Comparison of ENCODE assay signal across 2 cellular contexts in the genomic region with DNA sequence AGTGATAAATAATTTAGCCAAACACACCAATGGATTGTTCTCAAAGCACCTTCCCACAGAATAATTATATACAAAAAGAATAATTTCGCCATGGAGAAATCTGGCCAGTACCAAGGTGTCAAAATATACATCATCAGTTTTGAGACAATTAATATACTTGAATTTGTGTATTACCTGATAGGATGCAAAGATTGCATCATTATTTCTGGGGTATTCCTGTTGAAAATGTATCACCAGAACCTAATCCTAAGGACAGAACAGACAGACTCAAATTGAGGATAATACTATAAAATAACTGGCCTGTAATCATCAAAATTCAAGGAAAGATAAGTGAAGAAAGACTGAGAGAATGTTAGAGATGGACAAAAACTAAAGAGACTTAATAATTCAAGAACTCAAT.
TF ChIP-seq lines count a peak whose summit lies in the region.

No MANE protein-coding gene starts in this region.

TF ChIP-seq in A549, 52 proteins besides CTCF, POLR2A, EP300 and RAD21 (continued from another document):
- TF ChIP-seq HOXA7 (CRISPR knock-in tag; IDR thresholded peaks at IDR 0.05), result no peak
- TF ChIP-seq, protein P1, sequence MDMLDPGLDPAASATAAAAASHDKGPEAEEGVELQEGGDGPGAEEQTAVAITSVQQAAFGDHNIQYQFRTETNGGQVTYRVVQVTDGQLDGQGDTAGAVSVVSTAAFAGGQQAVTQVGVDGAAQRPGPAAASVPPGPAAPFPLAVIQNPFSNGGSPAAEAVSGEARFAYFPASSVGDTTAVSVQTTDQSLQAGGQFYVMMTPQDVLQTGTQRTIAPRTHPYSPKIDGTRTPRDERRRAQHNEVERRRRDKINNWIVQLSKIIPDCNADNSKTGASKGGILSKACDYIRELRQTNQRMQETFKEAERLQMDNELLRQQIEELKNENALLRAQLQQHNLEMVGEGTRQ (IDR thresholded peaks at IDR 0.05), result no peak
- no peak for TF ChIP-seq HDAC2 (IDR thresholded peaks at IDR 0.05)
- no peak for TF ChIP-seq MAZ (IDR thresholded peaks at IDR 0.05; ENCODE audit: borderline replicate concordance, low read depth, low read length)
- TF ChIP-seq SMC3 (IDR thresholded peaks at IDR 0.05), result no peak
- TF ChIP-seq, protein P2, sequence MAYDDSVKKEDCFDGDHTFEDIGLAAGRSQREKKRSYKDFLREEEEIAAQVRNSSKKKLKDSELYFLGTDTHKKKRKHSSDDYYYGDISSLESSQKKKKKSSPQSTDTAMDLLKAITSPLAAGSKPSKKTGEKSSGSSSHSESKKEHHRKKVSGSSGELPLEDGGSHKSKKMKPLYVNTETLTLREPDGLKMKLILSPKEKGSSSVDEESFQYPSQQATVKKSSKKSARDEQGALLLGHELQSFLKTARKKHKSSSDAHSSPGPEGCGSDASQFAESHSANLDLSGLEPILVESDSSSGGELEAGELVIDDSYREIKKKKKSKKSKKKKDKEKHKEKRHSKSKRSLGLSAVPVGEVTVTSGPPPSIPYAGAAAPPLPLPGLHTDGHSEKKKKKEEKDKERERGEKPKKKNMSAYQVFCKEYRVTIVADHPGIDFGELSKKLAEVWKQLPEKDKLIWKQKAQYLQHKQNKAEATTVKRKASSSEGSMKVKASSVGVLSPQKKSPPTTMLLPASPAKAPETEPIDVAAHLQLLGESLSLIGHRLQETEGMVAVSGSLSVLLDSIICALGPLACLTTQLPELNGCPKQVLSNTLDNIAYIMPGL (CRISPR knock-in tag; IDR thresholded peaks at IDR 0.05; ENCODE audit: borderline replicate concordance), result no peak
- TF ChIP-seq BHLHE40 (IDR thresholded peaks at IDR 0.05; ENCODE audit: low read depth, low read length), result no peak
- TF ChIP-seq, protein P3, sequence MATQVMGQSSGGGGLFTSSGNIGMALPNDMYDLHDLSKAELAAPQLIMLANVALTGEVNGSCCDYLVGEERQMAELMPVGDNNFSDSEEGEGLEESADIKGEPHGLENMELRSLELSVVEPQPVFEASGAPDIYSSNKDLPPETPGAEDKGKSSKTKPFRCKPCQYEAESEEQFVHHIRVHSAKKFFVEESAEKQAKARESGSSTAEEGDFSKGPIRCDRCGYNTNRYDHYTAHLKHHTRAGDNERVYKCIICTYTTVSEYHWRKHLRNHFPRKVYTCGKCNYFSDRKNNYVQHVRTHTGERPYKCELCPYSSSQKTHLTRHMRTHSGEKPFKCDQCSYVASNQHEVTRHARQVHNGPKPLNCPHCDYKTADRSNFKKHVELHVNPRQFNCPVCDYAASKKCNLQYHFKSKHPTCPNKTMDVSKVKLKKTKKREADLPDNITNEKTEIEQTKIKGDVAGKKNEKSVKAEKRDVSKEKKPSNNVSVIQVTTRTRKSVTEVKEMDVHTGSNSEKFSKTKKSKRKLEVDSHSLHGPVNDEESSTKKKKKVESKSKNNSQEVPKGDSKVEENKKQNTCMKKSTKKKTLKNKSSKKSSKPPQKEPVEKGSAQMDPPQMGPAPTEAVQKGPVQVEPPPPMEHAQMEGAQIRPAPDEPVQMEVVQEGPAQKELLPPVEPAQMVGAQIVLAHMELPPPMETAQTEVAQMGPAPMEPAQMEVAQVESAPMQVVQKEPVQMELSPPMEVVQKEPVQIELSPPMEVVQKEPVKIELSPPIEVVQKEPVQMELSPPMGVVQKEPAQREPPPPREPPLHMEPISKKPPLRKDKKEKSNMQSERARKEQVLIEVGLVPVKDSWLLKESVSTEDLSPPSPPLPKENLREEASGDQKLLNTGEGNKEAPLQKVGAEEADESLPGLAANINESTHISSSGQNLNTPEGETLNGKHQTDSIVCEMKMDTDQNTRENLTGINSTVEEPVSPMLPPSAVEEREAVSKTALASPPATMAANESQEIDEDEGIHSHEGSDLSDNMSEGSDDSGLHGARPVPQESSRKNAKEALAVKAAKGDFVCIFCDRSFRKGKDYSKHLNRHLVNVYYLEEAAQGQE (IDR thresholded peaks at IDR 0.05), result no peak
- TF ChIP-seq, protein P4, sequence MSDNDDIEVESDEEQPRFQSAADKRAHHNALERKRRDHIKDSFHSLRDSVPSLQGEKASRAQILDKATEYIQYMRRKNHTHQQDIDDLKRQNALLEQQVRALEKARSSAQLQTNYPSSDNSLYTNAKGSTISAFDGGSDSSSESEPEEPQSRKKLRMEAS (IDR thresholded peaks at IDR 0.05), result no peak
- TF ChIP-seq CBX2 (IDR thresholded peaks at IDR 0.05; ENCODE audit: borderline replicate concordance, low read depth), result no peak
- TF ChIP-seq, protein P5, sequence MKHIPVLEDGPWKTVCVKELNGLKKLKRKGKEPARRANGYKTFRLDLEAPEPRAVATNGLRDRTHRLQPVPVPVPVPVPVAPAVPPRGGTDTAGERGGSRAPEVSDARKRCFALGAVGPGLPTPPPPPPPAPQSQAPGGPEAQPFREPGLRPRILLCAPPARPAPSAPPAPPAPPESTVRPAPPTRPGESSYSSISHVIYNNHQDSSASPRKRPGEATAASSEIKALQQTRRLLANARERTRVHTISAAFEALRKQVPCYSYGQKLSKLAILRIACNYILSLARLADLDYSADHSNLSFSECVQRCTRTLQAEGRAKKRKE (CRISPR knock-in tag; IDR thresholded peaks at IDR 0.05; ENCODE audit: low read depth), result no peak

TF ChIP-seq in WTC11, 78 proteins besides CTCF, POLR2A, EP300 and RAD21 (continued from another document):
- TF ChIP-seq, protein P6, sequence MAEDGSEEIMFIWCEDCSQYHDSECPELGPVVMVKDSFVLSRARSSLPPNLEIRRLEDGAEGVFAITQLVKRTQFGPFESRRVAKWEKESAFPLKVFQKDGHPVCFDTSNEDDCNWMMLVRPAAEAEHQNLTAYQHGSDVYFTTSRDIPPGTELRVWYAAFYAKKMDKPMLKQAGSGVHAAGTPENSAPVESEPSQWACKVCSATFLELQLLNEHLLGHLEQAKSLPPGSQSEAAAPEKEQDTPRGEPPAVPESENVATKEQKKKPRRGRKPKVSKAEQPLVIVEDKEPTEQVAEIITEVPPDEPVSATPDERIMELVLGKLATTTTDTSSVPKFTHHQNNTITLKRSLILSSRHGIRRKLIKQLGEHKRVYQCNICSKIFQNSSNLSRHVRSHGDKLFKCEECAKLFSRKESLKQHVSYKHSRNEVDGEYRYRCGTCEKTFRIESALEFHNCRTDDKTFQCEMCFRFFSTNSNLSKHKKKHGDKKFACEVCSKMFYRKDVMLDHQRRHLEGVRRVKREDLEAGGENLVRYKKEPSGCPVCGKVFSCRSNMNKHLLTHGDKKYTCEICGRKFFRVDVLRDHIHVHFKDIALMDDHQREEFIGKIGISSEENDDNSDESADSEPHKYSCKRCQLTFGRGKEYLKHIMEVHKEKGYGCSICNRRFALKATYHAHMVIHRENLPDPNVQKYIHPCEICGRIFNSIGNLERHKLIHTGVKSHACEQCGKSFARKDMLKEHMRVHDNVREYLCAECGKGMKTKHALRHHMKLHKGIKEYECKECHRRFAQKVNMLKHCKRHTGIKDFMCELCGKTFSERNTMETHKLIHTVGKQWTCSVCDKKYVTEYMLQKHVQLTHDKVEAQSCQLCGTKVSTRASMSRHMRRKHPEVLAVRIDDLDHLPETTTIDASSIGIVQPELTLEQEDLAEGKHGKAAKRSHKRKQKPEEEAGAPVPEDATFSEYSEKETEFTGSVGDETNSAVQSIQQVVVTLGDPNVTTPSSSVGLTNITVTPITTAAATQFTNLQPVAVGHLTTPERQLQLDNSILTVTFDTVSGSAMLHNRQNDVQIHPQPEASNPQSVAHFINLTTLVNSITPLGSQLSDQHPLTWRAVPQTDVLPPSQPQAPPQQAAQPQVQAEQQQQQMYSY (CRISPR knock-in tag; IDR thresholded peaks at IDR 0.05), result no peak
- TF ChIP-seq ZNF671 (CRISPR knock-in tag; IDR thresholded peaks at IDR 0.05) (no peak), ATF1 (CRISPR knock-in tag; IDR thresholded peaks at IDR 0.05) (no peak), SP1 (CRISPR knock-in tag; conservative IDR thresholded peaks at IDR 0.05) (no peak)
TF ChIP-seq in WTC11: peak in this region for 0.
